In the genomic region with DNA sequence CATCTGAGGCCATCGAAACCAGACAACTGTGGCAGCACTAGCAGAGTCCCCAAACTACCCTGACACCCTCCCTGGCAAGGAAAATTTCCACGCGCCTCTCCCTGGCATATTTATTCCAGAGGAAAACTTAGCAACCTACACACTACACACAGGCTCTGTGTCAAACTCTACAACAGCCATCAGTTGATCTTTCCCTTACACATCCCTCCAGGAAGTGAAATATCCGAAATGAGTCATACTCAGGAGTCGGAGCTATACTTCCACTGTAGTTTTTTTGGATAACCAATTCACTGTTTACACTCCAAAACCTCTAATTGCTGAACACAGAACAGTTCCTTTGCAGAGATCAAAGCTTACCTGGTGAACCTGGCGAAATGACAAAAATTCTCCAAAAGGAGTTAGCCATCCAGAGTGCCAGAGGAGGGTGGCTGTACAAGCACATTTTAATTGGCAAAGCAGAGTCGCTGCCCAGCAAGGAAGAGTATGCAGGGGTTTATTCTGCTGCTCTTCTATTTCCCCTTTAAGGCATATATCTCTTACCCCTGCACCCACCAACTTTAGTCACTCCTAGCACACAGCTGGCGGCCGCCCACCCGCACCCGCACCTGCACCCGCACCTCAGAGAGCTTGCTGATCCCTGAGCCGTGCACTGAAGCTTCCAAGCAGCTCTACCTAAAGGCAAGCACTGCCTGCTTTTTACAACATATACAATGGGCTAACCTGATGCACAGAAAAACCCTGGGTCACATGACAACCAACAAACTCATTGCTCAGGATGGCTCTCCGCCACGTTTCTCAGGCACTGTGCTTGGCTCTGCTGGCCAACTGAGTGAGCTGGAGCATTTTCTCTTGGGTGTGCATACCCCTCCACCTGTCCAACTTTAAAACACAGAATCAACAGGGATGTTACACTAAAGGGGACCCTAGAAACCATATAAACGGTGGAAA, we compare ENCODE assay signal across 8 cellular contexts. TPM values are rescaled to one million over a fixed set of nuclear protein-coding genes. Genes with fewer than 3 reads are reported as not detected.
DNase-seq lines count a peak whose midpoint lies in the region; ATAC-seq and TF ChIP-seq lines count a peak whose summit lies in the region.

No MANE protein-coding gene starts in this region.

- intact Hi-C loops in CD4-positive, alpha-beta memory T cell (cut with micrococcal nuclease), result loop anchor here (5.0 kb wide), 1 partner anchor 37 kb away; no protein-coding TSS in a partner anchor

- H3K27ac ChIP-seq in CD4-positive, alpha-beta memory T cell (ENCODE audit: low read depth, low read length), result no peak overlapping the region
- no peak overlapping the region for H3K27ac ChIP-seq in endodermal cell (ENCODE audit: low read depth, low read length)

- H3K9me3 ChIP-seq in CD4-positive, alpha-beta memory T cell (ENCODE audit: control insufficient read depth in 1 of 2, low read length in 2 of 2), result no peaks in the 10 kb centered on the region
- H3K9me3 ChIP-seq in endodermal cell (ENCODE audit: control insufficient read depth, low read length), result no peaks in the 10 kb centered on the region

- no peak overlapping the region for H3K4me3 ChIP-seq in CD4-positive, alpha-beta memory T cell (ENCODE audit: low read length in 2 of 2)
- no peak overlapping the region for H3K4me3 ChIP-seq in endodermal cell (ENCODE audit: low read length)

- DNase-seq in CD4-positive, alpha-beta memory T cell, result no peak
- DNase-seq in NCI-H2029 (lab: John Stamatoyannopoulos, UW), result peak; percentile 59
- no peak for DNase-seq in endodermal cell
- no peak for DNase-seq in natural killer cell treated with Interleukin-12 subunit alpha and Interleukin-12 subunit beta and Interleukin-15 and Interleukin-18, amount 100 ng/mL, for 72 hours (ENCODE audit: low spot score)
- no peak for DNase-seq in nucleus accumbens (lab: John Stamatoyannopoulos, UW)
- DNase-seq in SK-N-DZ (ENCODE audit: low spot score), result no peak
- DNase-seq in NCI-H82 treated with DMSO at 0.1 percent for 48 hours (lab: John Stamatoyannopoulos, UW; ENCODE audit: unreplicated experiment), result no peak

- H3K27me3 ChIP-seq in CD4-positive, alpha-beta memory T cell (ENCODE audit: insufficient read depth, low read length), result no peaks in the 10 kb centered on the region
- no peaks in the 10 kb centered on the region for H3K27me3 ChIP-seq in endodermal cell (ENCODE audit: control insufficient read depth, insufficient read depth, low read length, poor library complexity, severe bottlenecking)

- POLR2A ChIA-PET in CD4-positive, alpha-beta memory T cell (lab: Charles Lee; ENCODE audit: partially characterized antibody), result interaction anchor here (0.8 kb wide), 1 partner anchor 52 kb away, joined by 3 read pairs; no protein-coding TSS in a partner anchor

- peaks cover 11 to 36% of the 10 kb centered on the region in 2 donors for H3K36me3 Mint-ChIP-seq in CD4-positive, alpha-beta memory T cell
- H3K36me3 Mint-ChIP-seq in endodermal cell (ENCODE audit: low read depth), result peaks cover 12% of the 10 kb centered on the region
- H3K36me3 Mint-ChIP-seq in natural killer cell treated with Interleukin-12 subunit alpha and Interleukin-12 subunit beta and Interleukin-15 and Interleukin-18, amount 100 ng/mL, for 72 hours, result no peaks in the 10 kb centered on the region

- 92 to 97% methylated on average over 7 to 16 of the region's 16 CpGs for WGBS in endodermal cell (ENCODE audit: insufficient coverage in 1 of 2, insufficient read length in 1 of 2), 2 experiments

- TF ChIP-seq CTCF in endodermal cell (conservative IDR thresholded peaks at IDR 0.05), result no peak

- H3K4me1 Mint-ChIP-seq in CD4-positive, alpha-beta memory T cell, result peaks cover 65 to 89% (median 78%) of the 10 kb centered on the region in 4 donors
- peaks cover 14% of the 10 kb centered on the region for H3K4me1 Mint-ChIP-seq in endodermal cell
- H3K4me1 Mint-ChIP-seq in natural killer cell treated with Interleukin-12 subunit alpha and Interleukin-12 subunit beta and Interleukin-15 and Interleukin-18, amount 100 ng/mL, for 72 hours (ENCODE audit: low read depth in 2 of 2), result peaks cover 57 to 58% of the 10 kb centered on the region in 2 donors

- peak overlapping the region; percentile 48 to 87 (median 79) for H3K27ac Mint-ChIP-seq in CD4-positive, alpha-beta memory T cell
- peak overlapping the region; percentile 20 for H3K27ac Mint-ChIP-seq in endodermal cell
- peak overlapping the region; percentile 48 to 83 for H3K27ac Mint-ChIP-seq in natural killer cell treated with Interleukin-12 subunit alpha and Interleukin-12 subunit beta and Interleukin-15 and Interleukin-18, amount 100 ng/mL, for 72 hours

- CTCF ChIA-PET in CD4-positive, alpha-beta memory T cell (lab: Charles Lee; ENCODE audit: partially characterized antibody), result interaction anchor here (1.3 to 1.6 kb wide), 2 partner anchors 40 to 152 kb away, joined by 3 to 7 read pairs; no protein-coding TSS in a partner anchor

- H3K9ac ChIP-seq in endodermal cell (ENCODE audit: extremely low read depth, low read length, poor library complexity, severe bottlenecking), result no peak overlapping the region

- H3K4me3 Mint-ChIP-seq in CD4-positive, alpha-beta memory T cell, result peak overlapping the region in 6 of 8 donors; percentile 13 to 65 (median 52)
- H3K4me3 Mint-ChIP-seq in endodermal cell, result no peak overlapping the region
- no peak overlapping the region for H3K4me3 Mint-ChIP-seq in natural killer cell treated with Interleukin-12 subunit alpha and Interleukin-12 subunit beta and Interleukin-15 and Interleukin-18, amount 100 ng/mL, for 72 hours

- H3K27me3 Mint-ChIP-seq in CD4-positive, alpha-beta memory T cell, result no peaks in the 10 kb centered on the region
- no peaks in the 10 kb centered on the region for H3K27me3 Mint-ChIP-seq in endodermal cell (ENCODE audit: insufficient read depth)
- H3K27me3 Mint-ChIP-seq in natural killer cell treated with Interleukin-12 subunit alpha and Interleukin-12 subunit beta and Interleukin-15 and Interleukin-18, amount 100 ng/mL, for 72 hours, result no peaks in the 10 kb centered on the region

- peaks cover 89% of the 10 kb centered on the region for H3K4me1 ChIP-seq in CD4-positive, alpha-beta memory T cell (ENCODE audit: insufficient read depth, low read length)
- peaks cover 10% of the 10 kb centered on the region for H3K4me1 ChIP-seq in endodermal cell (ENCODE audit: control insufficient read depth, insufficient read depth, low read length)

- H3K36me3 ChIP-seq in CD4-positive, alpha-beta memory T cell (ENCODE audit: insufficient read depth, low read length), result no peaks in the 10 kb centered on the region
- peaks cover 34% of the 10 kb centered on the region for H3K36me3 ChIP-seq in endodermal cell (ENCODE audit: control insufficient read depth, insufficient read depth, low read length)

- no peak for ATAC-seq in natural killer cell treated with Interleukin-12 subunit alpha and Interleukin-12 subunit beta and Interleukin-15 and Interleukin-18, amount 100 ng/mL, for 72 hours
- no peak for ATAC-seq in GM21381 (IDR thresholded peaks at IDR 0.05; ENCODE audit: unreplicated experiment)

- H3K9me3 Mint-ChIP-seq in CD4-positive, alpha-beta memory T cell, result no peaks in the 10 kb centered on the region
- H3K9me3 Mint-ChIP-seq in endodermal cell, result no peaks in the 10 kb centered on the region
- no peaks in the 10 kb centered on the region for H3K9me3 Mint-ChIP-seq in natural killer cell treated with Interleukin-12 subunit alpha and Interleukin-12 subunit beta and Interleukin-15 and Interleukin-18, amount 100 ng/mL, for 72 hours

RNA-seq across cellular contexts. Expression of a gene that starts 54.9 kb away (rescaled TPM):
- 100 to 1,000 TPM; 244 to 255 TPM for total RNA-seq in CD4-positive, alpha-beta memory T cell
- 100 to 1,000 TPM; 436 to 602 TPM for polyA plus RNA-seq in CD4-positive, alpha-beta memory T cell
- 100 to 1,000 TPM; 334 to 362 TPM for total RNA-seq in endodermal cell
- polyA plus RNA-seq in endodermal cell (2013, experiment 1 of 2), result 254 TPM
- 240 TPM for polyA plus RNA-seq in endodermal cell (2013, experiment 2 of 2)
- 100 to 1,000 TPM; 270 to 359 TPM for total RNA-seq in natural killer cell treated with Interleukin-12 subunit alpha and Interleukin-12 subunit beta and Interleukin-15 and Interleukin-18, amount 100 ng/mL, for 72 hours
- polyA plus RNA-seq in SK-N-DZ (2014; cell fraction: cytosol; rRNA removed), result 68.7 and 78.3 TPM in 2 replicates
- polyA plus RNA-seq in SK-N-DZ (2014; cell fraction: nucleus; rRNA removed), result 34.4 and 48.8 TPM in 2 replicates

Comparison
In these comparisons a context has a peak if more than half of its experiments do, and no peak if none do; other contexts are left out.
1. H3K27ac Mint-ChIP-seq: peak in every context shown above with its lines; median percentile 79 in CD4-positive, alpha-beta memory T cell; 66 in natural killer cell treated with Interleukin-12 subunit alpha and Interleukin-12 subunit beta and Interleukin-15 and Interleukin-18, amount 100 ng/mL, for 72 hours; 20 in endodermal cell.
2. H3K4me3 Mint-ChIP-seq: peak in CD4-positive, alpha-beta memory T cell (6 of 8); none in endodermal cell (single experiment) and natural killer cell treated with Interleukin-12 subunit alpha and Interleukin-12 subunit beta and Interleukin-15 and Interleukin-18, amount 100 ng/mL, for 72 hours (single experiment).